In genomic region chr20:63745961-63746765, GRCh38 we compare ENCODE assay signal across 26 cellular contexts. TPM values are rescaled to one million over a fixed set of nuclear protein-coding genes. Genes with fewer than 3 reads are reported as not detected.
DNase-seq lines count a peak whose midpoint lies in the region; ATAC-seq, FAIRE-seq and TF ChIP-seq lines count a peak whose summit lies in the region.
"Had no signal": no experiment of that assay in that cellular context is flagged by ENCODE, and none has a peak within 500 bp of the region (broad histone marks: within the 10 kb centered on the region; RNA-seq: fewer than 3 reads in every experiment).

No MANE protein-coding gene starts in this region.

- TF ChIP-seq CTCF in HEK293 (tag by site-specific recombination; IDR thresholded peaks at IDR 0.05) (no peak), astrocyte (IDR thresholded peaks at IDR 0.05; ENCODE audit: insufficient read depth, low read depth, low read length) (no peak), right lobe of liver (IDR thresholded peaks at IDR 0.05) (no peak)

- H4K20me1 ChIP-seq in astrocyte (ENCODE audit: insufficient read depth, low read length), result peaks cover 15% of the 10 kb centered on the region

- TF ChIP-seq POLR2A in right lobe of liver (IDR thresholded peaks at IDR 0.05), result no peak

- DNase-seq in AG08396 (ENCODE audit: low spot score) (peak; percentile 11), astrocyte (ENCODE audit: low read depth) (no peak), right lobe of liver (peak in 2 of 3 donors; percentile 19 to 49), ecto neural progenitor cell (ENCODE audit: low spot score) (no peak), AG08395 (ENCODE audit: low spot score) (no peak), cerebellum (ENCODE audit: low spot score) (no peak)
- DNase-seq: activated CD4-positive, alpha-beta T cell treated with anti-CD3 and anti-CD28 coated beads for 48 hours; activated CD8-positive, alpha-beta memory T cell treated with anti-CD3 and anti-CD28 coated beads, Interleukin-2, amount 10 ng/mL, durations not matched to agents 7 days and 5 days; C1 segment of cervical spinal cord; NCI-H1092 treated with DMSO at 0.1 percent for 48 hours; NCI-H2029 treated with DMSO at 0.1 percent for 48 hours; NCI-H82; OCI-M1; SHP77 treated with DMSO at 0.1 percent for 48 hours; stimulated activated CD4-positive, alpha-beta T cell treated with anti-CD3 and anti-CD28 coated beads, Interleukin-12 subunit alpha, Interleukin-12 subunit beta, amount 100 ng/mL, for 4 hours; stimulated activated naive CD8-positive, alpha-beta T cell treated with anti-CD3 and anti-CD28 coated beads, Interleukin-15, amount 100 ng/mL, for 72 hours; trophoblast cell had no signal

- POLR2A ChIA-PET in HEK293 (lab: Yijun Ruan, JAX), result interaction anchor here (0.6 kb wide), 2 partner anchors 95 to 132 kb away, joined by 3 to 5 read pairs; no protein-coding TSS in a partner anchor

- H3K36me3 Mint-ChIP-seq in astrocyte (ENCODE audit: low read depth, unreplicated experiment), result peaks cover 6% of the 10 kb centered on the region
- H3K36me3 Mint-ChIP-seq: activated CD8-positive, alpha-beta memory T cell treated with anti-CD3 and anti-CD28 coated beads, Interleukin-2, amount 10 ng/mL, durations not matched to agents 7 days and 5 days; activated naive CD8-positive, alpha-beta T cell had no signal

- 49% methylated on average over 4 of the region's 27 CpGs for WGBS in right lobe of liver (ENCODE audit: insufficient coverage, low coverage, low lambda C conversion rate, missing lambda C conversion rate)

- CTCF ChIA-PET in HEK293 (lab: Yijun Ruan, JAX), result interaction anchor here (0.6 to 1.3 kb wide), 2 partner anchors 112 to 228 kb away, joined by 3 to 5 read pairs; no protein-coding TSS in a partner anchor

- H3K9ac ChIP-seq in astrocyte (ENCODE audit: low read length), result no peak overlapping the region

- H3K27ac ChIP-seq in HEK293 (ENCODE audit: extremely low read depth, low read depth, low read length), result no peak overlapping the region
- no peak overlapping the region for H3K27ac ChIP-seq in astrocyte (ENCODE audit: low read depth, low read length)
- no peak overlapping the region for H3K27ac ChIP-seq in right lobe of liver
- H3K27ac ChIP-seq: A549, pancreas had no signal

- H3K27ac Mint-ChIP-seq in astrocyte (ENCODE audit: unreplicated experiment), result peak overlapping the region; percentile 62
- H3K27ac Mint-ChIP-seq: activated CD8-positive, alpha-beta memory T cell treated with anti-CD3 and anti-CD28 coated beads, Interleukin-2, amount 10 ng/mL, durations not matched to agents 7 days and 5 days; activated naive CD8-positive, alpha-beta T cell; activated T-helper 1 cell treated with anti-CD3 and anti-CD28 coated beads, Interleukin-12 subunit alpha, Interleukin-12 subunit beta, Interleukin-2, Interleukin-4 antibody, amounts not matched to agents 30 ng/mL and 10 ng/mL and 1 ng/mL, durations not matched to agents 14 hours and 24 hours and 36 hours had no signal

- H3K4me1 ChIP-seq in HEK293 (ENCODE audit: control insufficient read depth, insufficient read depth, low read length) (no peaks in the 10 kb centered on the region), astrocyte (ENCODE audit: insufficient read depth, low read length) (peaks cover 8% of the 10 kb centered on the region), right lobe of liver (peaks cover 0 to 28% (median 11%) of the 10 kb centered on the region in 4 donors)

- no peaks in the 10 kb centered on the region for H3K27me3 Mint-ChIP-seq in astrocyte (ENCODE audit: low read depth, unreplicated experiment)
- H3K27me3 Mint-ChIP-seq: activated CD8-positive, alpha-beta memory T cell treated with anti-CD3 and anti-CD28 coated beads, Interleukin-2, amount 10 ng/mL, durations not matched to agents 7 days and 5 days; activated naive CD8-positive, alpha-beta T cell; stimulated activated naive CD8-positive, alpha-beta T cell treated with anti-CD3 and anti-CD28 coated beads, Interleukin-15, amount 100 ng/mL, for 72 hours had no signal

- H3K9me3 ChIP-seq in HEK293 (ENCODE audit: control insufficient read depth, insufficient read depth, low read depth, low read length) (no peaks in the 10 kb centered on the region), astrocyte (ENCODE audit: insufficient read depth, low read depth, low read length) (no peaks in the 10 kb centered on the region), right lobe of liver (no peaks in the 10 kb centered on the region)
- H3K9me3 ChIP-seq: A549, HAP-1, pancreas had no signal

- no peak for ATAC-seq in right lobe of liver
- no peak for ATAC-seq in GM19452 (IDR thresholded peaks at IDR 0.05; ENCODE audit: unreplicated experiment)
- ATAC-seq: activated CD8-positive, alpha-beta memory T cell treated with anti-CD3 and anti-CD28 coated beads, Interleukin-2, amount 10 ng/mL, durations not matched to agents 7 days and 5 days; pancreas; right cardiac atrium; stimulated activated naive CD8-positive, alpha-beta T cell treated with anti-CD3 and anti-CD28 coated beads, Interleukin-15, amount 100 ng/mL, for 72 hours had no signal

- H3K4me3 ChIP-seq in HEK293 (ENCODE audit: low read depth, low read length) (no peak overlapping the region), astrocyte (ENCODE audit: insufficient read depth, low read depth, low read length) (no peak overlapping the region), right lobe of liver (no peak overlapping the region)
- H3K4me3 ChIP-seq: A549, HAP-1, pancreas had no signal

- FAIRE-seq in astrocyte (lab: Jason Lieb, UNC), result no peak
- FAIRE-seq: A549, pancreas had no signal

- intact Hi-C loops in right lobe of liver (cut with DNase I), result no loop called here

- H3K27me3 ChIP-seq in astrocyte (ENCODE audit: insufficient read depth, low read length) (no peaks in the 10 kb centered on the region), right lobe of liver (no peaks in the 10 kb centered on the region)
- H3K27me3 ChIP-seq: pancreas had no signal

- H3K36me3 ChIP-seq in HEK293 (ENCODE audit: control insufficient read depth in 2 of 2, insufficient read depth in 1 of 2, low read length in 2 of 2) (peaks cover 4 to 26% of the 10 kb centered on the region in 2 experiments; a peak in 1 of 3 replicates), astrocyte (ENCODE audit: insufficient read depth, low read length) (no peaks in the 10 kb centered on the region), right lobe of liver (peaks cover 0 to 14% (median 7%) of the 10 kb centered on the region in 4 donors)

- H3K9me3 Mint-ChIP-seq in astrocyte (ENCODE audit: unreplicated experiment), result no peaks in the 10 kb centered on the region
- H3K9me3 Mint-ChIP-seq: activated T-helper 1 cell treated with anti-CD3 and anti-CD28 coated beads, Interleukin-12 subunit alpha, Interleukin-12 subunit beta, Interleukin-2, Interleukin-4 antibody, amounts not matched to agents 30 ng/mL and 10 ng/mL and 1 ng/mL, durations not matched to agents 14 hours and 24 hours and 36 hours; stimulated activated naive CD8-positive, alpha-beta T cell treated with anti-CD3 and anti-CD28 coated beads, Interleukin-15, amount 100 ng/mL, for 72 hours had no signal

- H2AFZ ChIP-seq in astrocyte (ENCODE audit: low read depth, low read length), result no peak overlapping the region

- no peak overlapping the region for H3K4me3 Mint-ChIP-seq in astrocyte (ENCODE audit: unreplicated experiment)
- H3K4me3 Mint-ChIP-seq: activated CD8-positive, alpha-beta memory T cell treated with anti-CD3 and anti-CD28 coated beads, Interleukin-2, amount 10 ng/mL, durations not matched to agents 7 days and 5 days; activated naive CD8-positive, alpha-beta T cell; activated T-helper 1 cell treated with anti-CD3 and anti-CD28 coated beads, Interleukin-12 subunit alpha, Interleukin-12 subunit beta, Interleukin-2, Interleukin-4 antibody, amounts not matched to agents 30 ng/mL and 10 ng/mL and 1 ng/mL, durations not matched to agents 14 hours and 24 hours and 36 hours; stimulated activated naive CD8-positive, alpha-beta T cell treated with anti-CD3 and anti-CD28 coated beads, Interleukin-15, amount 100 ng/mL, for 72 hours had no signal

- peaks cover 5% of the 10 kb centered on the region for H3K79me2 ChIP-seq in astrocyte (ENCODE audit: insufficient read depth, low read length)

- no peak overlapping the region for H3K4me2 ChIP-seq in astrocyte (ENCODE audit: low read length)
- H3K4me2 ChIP-seq: A549 had no signal

- no peaks in the 10 kb centered on the region for H3K4me1 Mint-ChIP-seq in astrocyte (ENCODE audit: low read depth, unreplicated experiment)

TF ChIP-seq in HEK293, 187 proteins besides CTCF, POLR2A, EP300 and RAD21 (continues in another document):
- no peak for TF ChIP-seq ZNF692 (tag by site-specific recombination; IDR thresholded peaks at IDR 0.05)
- no peak for TF ChIP-seq SP2 (tag by site-specific recombination; IDR thresholded peaks at IDR 0.05)
- TF ChIP-seq ZBTB7A (tag by site-specific recombination; IDR thresholded peaks at IDR 0.05; ENCODE audit: low read depth), result no peak
- TF ChIP-seq SCRT2 (tag by site-specific recombination; IDR thresholded peaks at IDR 0.05), result 0 out of 2 replicates have a peak, but pooled peaks have one; percentile 10
- TF ChIP-seq ZNF529 (tag by site-specific recombination; IDR thresholded peaks at IDR 0.05; ENCODE audit: insufficient replicate concordance), result no peak
- TF ChIP-seq ZNF23 (tag by site-specific recombination; IDR thresholded peaks at IDR 0.05; ENCODE audit: borderline replicate concordance), result no peak
- no peak for TF ChIP-seq ZNF747 (tag by site-specific recombination; IDR thresholded peaks at IDR 0.05)

RNA-seq across cellular contexts. Expression of gene SLC2A4RG, which starts 6.6 kb away (rescaled TPM):
- total RNA-seq in astrocyte, result 65.6 and 68.3 TPM in 2 replicates
- 100 to 1,000 TPM in 2 of 6 experiments, 10 to 100 TPM in 4; 36.0 to 180 (median 73.8) TPM for total RNA-seq in right lobe of liver
- total RNA-seq in cerebellum, result 6.6 TPM

RNA-seq across cellular contexts. Expression of gene LIME1, which starts 9.7 kb away (rescaled TPM):
- 7.6 TPM in 2 replicates for total RNA-seq in astrocyte
- total RNA-seq in right lobe of liver, result 100 to 1,000 TPM in 2 of 6 experiments, 10 to 100 TPM in 4; 37.0 to 118 (median 65.5) TPM
- 9.3 TPM for total RNA-seq in cerebellum

RNA-seq across cellular contexts. Expression of gene ZGPAT, which starts 38.3 kb away (rescaled TPM):
- total RNA-seq in astrocyte, result 24.8 and 25.5 TPM in 2 replicates
- total RNA-seq in right lobe of liver, result 10 to 100 TPM; 18.7 to 68.9 (median 31.9) TPM
- total RNA-seq in cerebellum, result 14.3 TPM

RNA-seq across cellular contexts. Expression of gene ARFRP1, which starts 38.4 kb away (rescaled TPM):
- total RNA-seq in astrocyte (30.0 and 32.5 TPM in 2 replicates), right lobe of liver (10 to 100 TPM; 16.0 to 22.2 (median 20.2) TPM), cerebellum (17.3 TPM)

RNA-seq across cellular contexts. Expression of gene TNFRSF6B, which starts 49.7 kb away (rescaled TPM):
- total RNA-seq in astrocyte, result 2.0 and 2.8 TPM in 2 replicates
- total RNA-seq in right lobe of liver, result 1 to 10 TPM in 1 of 6 experiments, under 1 TPM in 2, not detected in 3; 0.56 to 1.0 (median 0.62) TPM
- 0.82 TPM for total RNA-seq in cerebellum
- total RNA-seq: activated CD8-positive, alpha-beta memory T cell treated with anti-CD3 and anti-CD28 coated beads, Interleukin-2, amount 10 ng/mL, durations not matched to agents 7 days and 5 days; activated T-helper 1 cell treated with anti-CD3 and anti-CD28 coated beads, Interleukin-12 subunit alpha, Interleukin-12 subunit beta, Interleukin-2, Interleukin-4 antibody, amounts not matched to agents 30 ng/mL and 10 ng/mL and 1 ng/mL, durations not matched to agents 14 hours and 24 hours and 36 hours; T-helper 1 cell treated with Interleukin-12 subunit alpha and Interleukin-12 subunit beta and Interleukin-4 antibody, amounts not matched to agents 30 ng/mL and 1 ng/mL, for 36 hours had no signal

Comparison
In these comparisons a context has a peak if more than half of its experiments do, and no peak if none do; other contexts are left out.
1. DNase-seq: peak in AG08396 (single experiment) and right lobe of liver (2 of 3); none in astrocyte (single experiment), ecto neural progenitor cell (single experiment), AG08395 (single experiment) and cerebellum (single experiment).